Comparison of ENCODE assay signal across 12 cellular contexts in the genomic region with DNA sequence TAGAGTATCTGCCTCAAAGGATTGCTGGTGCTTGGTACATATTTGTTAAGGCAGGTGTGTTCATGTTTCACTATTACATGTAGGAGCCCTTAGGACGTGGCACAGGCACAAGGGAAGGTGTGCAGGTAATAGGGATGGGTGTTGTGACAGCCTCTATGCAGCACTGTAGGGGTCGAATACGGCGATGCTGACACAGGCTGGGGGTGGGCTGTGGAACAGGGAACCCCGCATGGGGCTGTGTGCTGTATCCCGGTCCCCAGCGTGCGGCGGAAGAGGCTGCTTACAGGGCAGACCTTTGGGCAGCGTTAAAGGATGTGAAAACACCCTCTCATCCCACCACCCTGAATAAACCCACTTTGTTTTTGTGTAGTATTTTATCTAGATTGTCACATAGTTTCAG. TPM values are rescaled to one million over a fixed set of nuclear protein-coding genes. Genes with fewer than 3 reads are reported as not detected.
A peak's percentile ranks its signal among the peaks of the same experiment; 100 is the strongest.
DNase-seq lines count a peak whose midpoint lies in the region; ATAC-seq and TF ChIP-seq lines count a peak whose summit lies in the region.
"Had no signal": no experiment of that assay in that cellular context is flagged by ENCODE, and none has a peak within 500 bp of the region (broad histone marks: within the 10 kb centered on the region; RNA-seq: fewer than 3 reads in every experiment).

No MANE protein-coding gene starts in this region.

- in situ Hi-C loops in GM13976 (cut with MboI; ENCODE audit: low sequenced_read_pairs, unreplicated experiment): loop anchor here (10.0 kb wide), 1 partner anchor 197 kb away; no protein-coding TSS in a partner anchor

- H3K4me1 ChIP-seq in ACC112 (ENCODE audit: control insufficient read depth, insufficient read depth, low read length, unreplicated experiment): peaks cover 39% of the 10 kb centered on the region
- peaks cover 23% of the 10 kb centered on the region for H3K4me1 ChIP-seq in effector memory CD4-positive, alpha-beta T cell (ENCODE audit: control insufficient read depth, insufficient read depth, low read length, poor library complexity, severe bottlenecking)

- peaks cover 96% of the 10 kb centered on the region for H3K4me1 Mint-ChIP-seq in activated naive CD8-positive, alpha-beta T cell treated with anti-CD3 and anti-CD28 coated beads for 36 hours
- H3K4me1 Mint-ChIP-seq in progenitor cell of endocrine pancreas (ENCODE audit: low read depth): peaks cover 15% of the 10 kb centered on the region

- no peaks in the 10 kb centered on the region for H3K27me3 Mint-ChIP-seq in activated naive CD8-positive, alpha-beta T cell treated with anti-CD3 and anti-CD28 coated beads for 36 hours
- no peaks in the 10 kb centered on the region for H3K27me3 Mint-ChIP-seq in progenitor cell of endocrine pancreas
- H3K27me3 Mint-ChIP-seq: naive thymus-derived CD4-positive, alpha-beta T cell had no signal

- H3K9me3 Mint-ChIP-seq in activated naive CD8-positive, alpha-beta T cell treated with anti-CD3 and anti-CD28 coated beads for 36 hours: peaks cover 18% of the 10 kb centered on the region
- H3K9me3 Mint-ChIP-seq in progenitor cell of endocrine pancreas (ENCODE audit: low read depth): peaks cover 6% of the 10 kb centered on the region

- TF ChIP-seq CTCF in progenitor cell of endocrine pancreas (IDR thresholded peaks at IDR 0.05; ENCODE audit: unreplicated experiment): no peak
- no peak for TF ChIP-seq CTCF in GM13976 (IDR thresholded peaks at IDR 0.05; ENCODE audit: borderline replicate concordance, control extremely low read depth, extremely low read depth, insufficient read depth, missing control alignments)

- peak overlapping the region; percentile 85 for H3K27ac ChIP-seq in ACC112 (ENCODE audit: low read depth, low read length)
- H3K27ac ChIP-seq in effector memory CD4-positive, alpha-beta T cell (ENCODE audit: insufficient read depth, low read length, poor library complexity, severe bottlenecking): no peak overlapping the region

- H3K27ac Mint-ChIP-seq in activated naive CD8-positive, alpha-beta T cell treated with anti-CD3 and anti-CD28 coated beads for 36 hours: peak overlapping the region; percentile 60
- peak overlapping the region; percentile 23 for H3K27ac Mint-ChIP-seq in progenitor cell of endocrine pancreas
- H3K27ac Mint-ChIP-seq: activated naive CD4-positive, alpha-beta T cell treated with anti-CD3 and anti-CD28 coated beads for 36 hours had no signal

- no peak for DNase-seq in activated naive CD8-positive, alpha-beta T cell treated with anti-CD3 and anti-CD28 coated beads for 36 hours
- DNase-seq in left ventricle myocardium superior (no peak), progenitor cell of endocrine pancreas (ENCODE audit: low spot score, unreplicated experiment) (no peak), activated gamma-delta T cell treated with Interleukin-2 at 50 U/mL for 16 hours (no peak), GM13976 (ENCODE audit: low spot score) (no peak), dermis blood vessel endothelial cell (no peak)
- no peak for DNase-seq in effector memory CD4-positive, alpha-beta T cell
- DNase-seq: activated CD4-positive, alpha-beta T cell treated with anti-CD3 and anti-CD28 coated beads, Interleukin-2, amount 50 U/mL, for 48 hours; activated naive CD4-positive, alpha-beta T cell treated with anti-CD3 and anti-CD28 coated beads for 36 hours; naive thymus-derived CD4-positive, alpha-beta T cell; NCI-H1694 had no signal

- no peaks in the 10 kb centered on the region for H3K27me3 ChIP-seq in ACC112 (ENCODE audit: insufficient read depth, low read length)
- no peaks in the 10 kb centered on the region for H3K27me3 ChIP-seq in effector memory CD4-positive, alpha-beta T cell (replicated peaks; ENCODE audit: control insufficient read depth, insufficient read depth, low read length, poor library complexity, severe bottlenecking)

- H3K9me3 ChIP-seq in effector memory CD4-positive, alpha-beta T cell (ENCODE audit: control insufficient read depth, low read length): no peaks in the 10 kb centered on the region

- intact Hi-C loops in left ventricle myocardium superior (cut with micrococcal nuclease): no loop called here

- peak; percentile 24 for ATAC-seq in left ventricle myocardium superior
- ATAC-seq: naive thymus-derived CD4-positive, alpha-beta T cell had no signal

- peaks cover 79% of the 10 kb centered on the region for H3K36me3 Mint-ChIP-seq in activated naive CD8-positive, alpha-beta T cell treated with anti-CD3 and anti-CD28 coated beads for 36 hours
- H3K36me3 Mint-ChIP-seq in progenitor cell of endocrine pancreas (ENCODE audit: insufficient read depth): peaks cover 18% of the 10 kb centered on the region

- H3K36me3 ChIP-seq in ACC112 (ENCODE audit: insufficient read depth, low read length): no peaks in the 10 kb centered on the region
- H3K36me3 ChIP-seq in effector memory CD4-positive, alpha-beta T cell (ENCODE audit: control insufficient read depth, insufficient read depth, low read length): no peaks in the 10 kb centered on the region

- no peak overlapping the region for H3K4me3 ChIP-seq in ACC112 (ENCODE audit: low read depth, low read length)
- no peak overlapping the region for H3K4me3 ChIP-seq in effector memory CD4-positive, alpha-beta T cell (ENCODE audit: insufficient read depth, low read depth, low read length, poor library complexity, severe bottlenecking)

- no peak overlapping the region for H3K4me3 Mint-ChIP-seq in activated naive CD8-positive, alpha-beta T cell treated with anti-CD3 and anti-CD28 coated beads for 36 hours
- no peak overlapping the region for H3K4me3 Mint-ChIP-seq in progenitor cell of endocrine pancreas (ENCODE audit: low read depth)
- H3K4me3 Mint-ChIP-seq: activated naive CD4-positive, alpha-beta T cell treated with anti-CD3 and anti-CD28 coated beads for 36 hours; naive thymus-derived CD4-positive, alpha-beta T cell had no signal

- no peak overlapping the region for H2AFZ ChIP-seq in ACC112 (ENCODE audit: low read length, unreplicated experiment)

- H3K79me2 ChIP-seq in ACC112 (ENCODE audit: control insufficient read depth, insufficient read depth, low read length, unreplicated experiment): peaks cover 66% of the 10 kb centered on the region

RNA-seq across cellular contexts. Expression of a gene that starts 21.5 kb away (rescaled TPM):
- 10 to 100 TPM; 67.3 to 68.7 TPM for total RNA-seq in activated naive CD8-positive, alpha-beta T cell treated with anti-CD3 and anti-CD28 coated beads for 36 hours
- 15.1 TPM for total RNA-seq in left ventricle myocardium superior
- 17.4 and 18.5 TPM in 2 replicates for total RNA-seq in progenitor cell of endocrine pancreas
- 30.8 and 31.8 TPM in 2 replicates for total RNA-seq in dermis blood vessel endothelial cell
